Comparison of ENCODE assay signal across 13 cellular contexts in genomic region chr6:31525932-31526591, GRCh38. TPM values are rescaled to one million over a fixed set of nuclear protein-coding genes. Genes with fewer than 3 reads are reported as not detected.
DNase-seq lines count a peak whose midpoint lies in the region; ATAC-seq, FAIRE-seq and TF ChIP-seq lines count a peak whose summit lies in the region.
"Had no signal": no experiment of that assay in that cellular context is flagged by ENCODE, and none has a peak within 500 bp of the region (broad histone marks: within the 10 kb centered on the region; RNA-seq: fewer than 3 reads in every experiment).

No MANE protein-coding gene starts in this region.

- no peak overlapping the region for H3K4me3 ChIP-seq in adipocyte (ENCODE audit: low read length)
- H3K4me3 ChIP-seq in small intestine (ENCODE audit: low read depth in 1 of 2, low read length in 2 of 2): no peak overlapping the region

- FAIRE-seq in small intestine (lab: Jason Lieb, UNC): no peak

- H3K27me3 ChIP-seq in adipocyte (replicated peaks; ENCODE audit: control insufficient read depth, insufficient read depth, low read length) (no peaks in the 10 kb centered on the region), foreskin keratinocyte (peaks cover 9% of the 10 kb centered on the region), small intestine (ENCODE audit: control insufficient read depth in 2 of 2, insufficient read depth in 2 of 2, low read length in 2 of 2) (no peaks in the 10 kb centered on the region)

- no peak for TF ChIP-seq CTCF in foreskin keratinocyte (conservative IDR thresholded peaks at IDR 0.05)

- DNase-seq in HT1080 (ENCODE audit: low read depth) (peak; percentile 47), adipocyte (ENCODE audit: low read depth) (peak; percentile 47), foreskin keratinocyte (peak in 1 of 2 donors; percentile 31), small intestine (peak; percentile 42), medulla oblongata (ENCODE audit: extremely low spot score) (no peak)
- DNase-seq: activated CD8-positive, alpha-beta memory T cell treated with anti-CD3 and anti-CD28 coated beads for 24 hours; activated naive CD8-positive, alpha-beta T cell treated with anti-CD3 and anti-CD28 coated beads, Interleukin-2, amount 10 ng/mL, durations not matched to agents 7 days and 5 days; NCI-H1694; NCI-H524 had no signal

- ATAC-seq in foreskin keratinocyte (peak; percentile 50), HG03457 (IDR thresholded peaks at IDR 0.05; ENCODE audit: unreplicated experiment) (no peak), HG03565 (IDR thresholded peaks at IDR 0.05; ENCODE audit: unreplicated experiment) (no peak)

- H3K36me3 ChIP-seq in adipocyte (ENCODE audit: control insufficient read depth, insufficient read depth, low read length, severe bottlenecking) (peaks cover 17% of the 10 kb centered on the region), small intestine (ENCODE audit: control insufficient read depth in 2 of 2, insufficient read depth in 2 of 2, low read length in 2 of 2) (peaks cover 5 to 8% of the 10 kb centered on the region in 2 donors)

- H3K4me1 ChIP-seq in adipocyte (ENCODE audit: control insufficient read depth, insufficient read depth, low read length) (peaks cover 13% of the 10 kb centered on the region), foreskin keratinocyte (peaks cover 5% of the 10 kb centered on the region), small intestine (ENCODE audit: control insufficient read depth in 2 of 2, insufficient read depth in 1 of 2, low read depth in 1 of 2, low read length in 1 of 2) (peaks cover 0 to 2% of the 10 kb centered on the region in 2 donors)

- no peak overlapping the region for H3K27ac ChIP-seq in foreskin keratinocyte
- no peak overlapping the region for H3K27ac ChIP-seq in small intestine (ENCODE audit: low read depth in 1 of 2, low read length in 1 of 2)
- H3K27ac ChIP-seq: RWPE1 had no signal

- no peaks in the 10 kb centered on the region for H3K9me3 ChIP-seq in adipocyte (ENCODE audit: control insufficient read depth, low read length)
- H3K9me3 ChIP-seq in small intestine (ENCODE audit: control insufficient read depth, low read depth): no peaks in the 10 kb centered on the region

- WGBS in small intestine, 3 donors: 36 to 63% (median 49%) methylated on average over 4 of the region's 4 CpGs

- H3K9ac ChIP-seq in adipocyte (ENCODE audit: low read length): no peak overlapping the region

RNA-seq across cellular contexts. Expression of gene MCCD1, which starts 2.7 kb away (rescaled TPM):
- total RNA-seq in HT1080 (2014; rRNA removed; shearing (Covaris generic)): not detected in 2 replicates
- polyA plus RNA-seq in HT1080 (2015; cell fraction: cytosol; rRNA removed): not detected in 2 replicates
- polyA plus RNA-seq in HT1080 (2015; cell fraction: nucleus; rRNA removed): not detected in 2 replicates
- not detected in 2 replicates for total RNA-seq in foreskin keratinocyte
- polyA plus RNA-seq in foreskin keratinocyte (not detected in 2 replicates), small intestine (not detected)
- total RNA-seq: activated naive CD8-positive, alpha-beta T cell treated with anti-CD3 and anti-CD28 coated beads, Interleukin-2, amount 10 ng/mL, durations not matched to agents 7 days and 5 days; skeletal muscle tissue had no signal

RNA-seq across cellular contexts. Expression of gene DDX39B, which starts 15.7 kb away (rescaled TPM):
- total RNA-seq in HT1080 (2014; rRNA removed; shearing (Covaris generic)): 856 and 950 TPM in 2 replicates
- polyA plus RNA-seq in HT1080 (2015; cell fraction: cytosol; rRNA removed): 496 and 573 TPM in 2 replicates
- polyA plus RNA-seq in HT1080 (2015; cell fraction: nucleus; rRNA removed): 1,409 and 1,413 TPM in 2 replicates
- total RNA-seq in foreskin keratinocyte: 425 and 443 TPM in 2 replicates
- polyA plus RNA-seq in foreskin keratinocyte (258 and 281 TPM in 2 replicates), small intestine (100 to 1,000 TPM; 307 to 406 (median 311) TPM)

RNA-seq across cellular contexts. Expression of gene ATP6V1G2, which starts 20.3 kb away (rescaled TPM):
- total RNA-seq in HT1080 (2014; rRNA removed; shearing (Covaris generic)): 2.1 TPM in 2 replicates
- polyA plus RNA-seq in HT1080 (2015; cell fraction: cytosol; rRNA removed): 2.3 and 2.9 TPM in 2 replicates
- polyA plus RNA-seq in HT1080 (2015; cell fraction: nucleus; rRNA removed): 4.4 and 5.4 TPM in 2 replicates
- total RNA-seq in foreskin keratinocyte: 0.56 and 0.75 TPM in 2 replicates
- 0.65 and 1.2 TPM in 2 replicates for polyA plus RNA-seq in foreskin keratinocyte
- polyA plus RNA-seq in small intestine: 1 to 10 TPM in 2 of 3 donors, under 1 TPM in 1; 0.81 to 6.3 (median 2.0) TPM

RNA-seq across cellular contexts. Expression of gene NFKBIL1, which starts 21.3 kb away (rescaled TPM):
- total RNA-seq in HT1080 (2014; rRNA removed; shearing (Covaris generic)): 21.2 and 21.9 TPM in 2 replicates
- 23.7 and 24.9 TPM in 2 replicates for polyA plus RNA-seq in HT1080 (2015; cell fraction: cytosol; rRNA removed)
- polyA plus RNA-seq in HT1080 (2015; cell fraction: nucleus; rRNA removed): 24.5 and 34.7 TPM in 2 replicates
- 14.7 and 16.2 TPM in 2 replicates for total RNA-seq in foreskin keratinocyte
- 19.5 and 19.8 TPM in 2 replicates for polyA plus RNA-seq in foreskin keratinocyte
- 10 to 100 TPM; 28.9 to 47.3 (median 34.7) TPM for polyA plus RNA-seq in small intestine

RNA-seq across cellular contexts. Expression of gene MICB, which starts 28.1 kb away (rescaled TPM):
- total RNA-seq in HT1080 (2014; rRNA removed; shearing (Covaris generic)): not detected in 2 replicates
- 0.12 TPM in 1 of 2 replicates, not detected in the other for polyA plus RNA-seq in HT1080 (2015; cell fraction: cytosol; rRNA removed)
- not detected in 2 replicates for polyA plus RNA-seq in HT1080 (2015; cell fraction: nucleus; rRNA removed)
- 26.1 and 37.6 TPM in 2 replicates for total RNA-seq in foreskin keratinocyte
- polyA plus RNA-seq in foreskin keratinocyte (15.6 and 27.8 TPM in 2 replicates), small intestine (1 to 10 TPM; 1.3 to 6.1 (median 2.7) TPM)
